Comparison of ENCODE assay signal across 3 cellular contexts in genomic region chr7:66078067-66078466, GRCh38.
TF ChIP-seq lines count a peak whose summit lies in the region.

No MANE protein-coding gene starts in this region.

TF ChIP-seq in SK-N-SH, 30 proteins besides CTCF, POLR2A, EP300 and RAD21:
- TF ChIP-seq YY1 (IDR thresholded peaks at IDR 0.05; ENCODE audit: low read depth) (no peak), FOXJ3 (CRISPR knock-in tag; IDR thresholded peaks at IDR 0.05) (no peak), JUND (IDR thresholded peaks at IDR 0.05) (no peak), RFX5 (IDR thresholded peaks at IDR 0.05; ENCODE audit: low read length) (no peak), IRF3 (IDR thresholded peaks at IDR 0.05; ENCODE audit: low read depth, low read length) (no peak), CHD2 (IDR thresholded peaks at IDR 0.05; ENCODE audit: low read length, partially characterized antibody) (no peak), NFIC (IDR thresholded peaks at IDR 0.05; ENCODE audit: borderline replicate concordance) (no peak)

TF ChIP-seq in SK-N-SH treated with all-trans-retinoic acid at 6 μM for 48 hours, 23 proteins besides CTCF, POLR2A, EP300 and RAD21:
- TF ChIP-seq ZC3H10 (CRISPR knock-in tag; IDR thresholded peaks at IDR 0.05) (no peak), TSHZ2 (CRISPR knock-in tag; IDR thresholded peaks at IDR 0.05) (no peak), ZNF8 (CRISPR knock-in tag; IDR thresholded peaks at IDR 0.05) (no peak), GLIS3 (CRISPR knock-in tag; IDR thresholded peaks at IDR 0.05) (no peak), ARNTL (CRISPR knock-in tag; IDR thresholded peaks at IDR 0.05; ENCODE audit: borderline replicate concordance, low read depth) (no peak), ZNF70 (CRISPR knock-in tag; IDR thresholded peaks at IDR 0.05) (no peak), PPARA (CRISPR knock-in tag; IDR thresholded peaks at IDR 0.05; ENCODE audit: borderline replicate concordance) (no peak), ISL1 (CRISPR knock-in tag; IDR thresholded peaks at IDR 0.05) (no peak), ZFP30 (CRISPR knock-in tag; IDR thresholded peaks at IDR 0.05) (no peak), OSR1 (CRISPR knock-in tag; IDR thresholded peaks at IDR 0.05) (no peak), CSDC2 (CRISPR knock-in tag; IDR thresholded peaks at IDR 0.05) (no peak), PATZ1 (CRISPR knock-in tag; IDR thresholded peaks at IDR 0.05; ENCODE audit: borderline replicate concordance) (no peak), RARB (CRISPR knock-in tag; IDR thresholded peaks at IDR 0.05) (no peak), ESRRG (CRISPR knock-in tag; IDR thresholded peaks at IDR 0.05) (no peak), TOX (CRISPR knock-in tag; IDR thresholded peaks at IDR 0.05; ENCODE audit: borderline replicate concordance) (no peak)
- TF ChIP-seq, protein P1, sequence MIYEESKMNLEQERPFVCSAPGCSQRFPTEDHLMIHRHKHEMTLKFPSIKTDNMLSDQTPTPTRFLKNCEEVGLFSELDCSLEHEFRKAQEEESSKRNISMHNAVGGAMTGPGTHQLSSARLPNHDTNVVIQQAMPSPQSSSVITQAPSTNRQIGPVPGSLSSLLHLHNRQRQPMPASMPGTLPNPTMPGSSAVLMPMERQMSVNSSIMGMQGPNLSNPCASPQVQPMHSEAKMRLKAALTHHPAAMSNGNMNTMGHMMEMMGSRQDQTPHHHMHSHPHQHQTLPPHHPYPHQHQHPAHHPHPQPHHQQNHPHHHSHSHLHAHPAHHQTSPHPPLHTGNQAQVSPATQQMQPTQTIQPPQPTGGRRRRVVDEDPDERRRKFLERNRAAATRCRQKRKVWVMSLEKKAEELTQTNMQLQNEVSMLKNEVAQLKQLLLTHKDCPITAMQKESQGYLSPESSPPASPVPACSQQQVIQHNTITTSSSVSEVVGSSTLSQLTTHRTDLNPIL (CRISPR knock-in tag; IDR thresholded peaks at IDR 0.05; ENCODE audit: low read depth), result no peak

TF ChIP-seq in HEK293T, 16 proteins besides CTCF, POLR2A, EP300 and RAD21:
- TF ChIP-seq FOXM1 (IDR thresholded peaks at IDR 0.05; ENCODE audit: borderline replicate concordance) (no peak), LEF1 (IDR thresholded peaks at IDR 0.05; ENCODE audit: borderline replicate concordance) (no peak)
TF ChIP-seq in HEK293T: peak in this region for 0.
